ENCODE assay signal across 9 cellular contexts in genomic region chr6:3748208-3748701, GRCh38. TPM values are rescaled to one million over a fixed set of nuclear protein-coding genes. Genes with fewer than 3 reads are reported as not detected.
A peak's percentile ranks its signal among the peaks of the same experiment; 100 is the strongest.
DNase-seq lines count a peak whose midpoint lies in the region; ATAC-seq and TF ChIP-seq lines count a peak whose summit lies in the region.
"Had no signal": no experiment of that assay in that cellular context is flagged by ENCODE, and none has a peak within 500 bp of the region (broad histone marks: within the 10 kb centered on the region; RNA-seq: fewer than 3 reads in every experiment).

No MANE protein-coding gene starts in this region.

- no peak overlapping the region for H3K4me3 ChIP-seq in PC-9
- H3K4me3 ChIP-seq in astrocyte of the cerebellum (ENCODE audit: low read depth, low read length): peak overlapping the region; percentile 82
- H3K4me3 ChIP-seq in hepatocyte: peak overlapping the region; percentile 13
- peak overlapping the region in 2 of 7 experiments; percentile 79 to 87 for H3K4me3 ChIP-seq in skin epidermis

- POLR2A ChIA-PET in PC-9 (lab: Charles Lee; ENCODE audit: unreplicated experiment): interaction anchor here (0.5 to 0.6 kb wide), 3 partner anchors 101 to 748 kb away, joined by 3 to 5 read pairs (median 4); partner anchors contain the start of gene FAM50B

- no peaks in the 10 kb centered on the region for H3K9me3 ChIP-seq in PC-9 (ENCODE audit: insufficient read depth, low read depth)
- no peaks in the 10 kb centered on the region for H3K9me3 ChIP-seq in hepatocyte (ENCODE audit: low read depth)
- H3K9me3 ChIP-seq: neutrophil had no signal

- no peak overlapping the region for H3K27ac ChIP-seq in PC-9
- H3K27ac ChIP-seq in hepatocyte: peak overlapping the region; percentile 97
- peak overlapping the region in 13 of 21 experiments; percentile 7 to 99 (median 63) for H3K27ac ChIP-seq in skin epidermis
- H3K27ac ChIP-seq: neutrophil had no signal

- intact Hi-C loops in PC-9 (cut with micrococcal nuclease; ENCODE audit: unreplicated experiment): no loop called here

- CTCF ChIA-PET in PC-9 (lab: Charles Lee): interaction anchor here (0.7 to 0.8 kb wide), 2 partner anchors 100 to 259 kb away, joined by 3 to 5 read pairs; partner anchors contain the start of gene FAM50B

- H3K4me2 ChIP-seq in PC-9: no peak overlapping the region
- peak overlapping the region; percentile 92 for H3K4me2 ChIP-seq in hepatocyte

- H3K4me1 ChIP-seq in PC-9 (replicated peaks; ENCODE audit: insufficient read depth): 0 out of 2 replicates have a peak, but pooled peaks cover 5% of the 10 kb centered on the region
- peaks cover 36% of the 10 kb centered on the region for H3K4me1 ChIP-seq in hepatocyte (ENCODE audit: insufficient read depth)

- H2AFZ ChIP-seq in PC-9 (no peak overlapping the region), hepatocyte (no peak overlapping the region)

- DNase-seq in COLO829 (ENCODE audit: low spot score) (peak; percentile 81), HCEC 1CT (peak; percentile 82), PC-9 (peak; percentile 44 to 45), astrocyte of the cerebellum (ENCODE audit: low read depth) (no peak), hepatocyte (ENCODE audit: low spot score) (peak; percentile 80), DMS153 treated with DMSO at 0.1 percent for 48 hours (lab: John Stamatoyannopoulos, UW; ENCODE audit: unreplicated experiment) (no peak)

- H4K20me1 ChIP-seq in PC-9 (ENCODE audit: insufficient read depth) (peaks cover 3% of the 10 kb centered on the region; the same call in 1 of the 2 replicates), hepatocyte (ENCODE audit: insufficient read depth, poor library complexity, severe bottlenecking) (peaks cover 52% of the 10 kb centered on the region)

- H3K36me3 ChIP-seq in PC-9 (ENCODE audit: low read depth): no peaks in the 10 kb centered on the region
- H3K36me3 ChIP-seq in hepatocyte (replicated peaks; ENCODE audit: insufficient read depth, low read depth): no peaks in the 10 kb centered on the region
- H3K36me3 ChIP-seq: neutrophil had no signal

- peaks cover 7% of the 10 kb centered on the region; the same call in 1 of the 2 replicates for H3F3A ChIP-seq in PC-9 (ENCODE audit: insufficient read depth, low read depth)

- TF ChIP-seq CTCF in PC-9 (conservative IDR thresholded peaks at IDR 0.05) (peak; percentile 63), astrocyte of the cerebellum (IDR thresholded peaks at IDR 0.05; ENCODE audit: low read depth, low read length, missing control alignments) (peak; percentile 76), hepatocyte (IDR thresholded peaks at IDR 0.05; ENCODE audit: poor library complexity) (peak; percentile 64)

- in situ Hi-C loops in astrocyte of the cerebellum (cut with HindIII; ENCODE audit: low sequenced_read_pairs): no loop called here

- 49% methylated on average over 9 of the region's 10 CpGs for WGBS in hepatocyte (ENCODE audit: low lambda C conversion rate, missing lambda C conversion rate)

- ATAC-seq in GM21423 (IDR thresholded peaks at IDR 0.05; ENCODE audit: unreplicated experiment): no peak

- H3K79me2 ChIP-seq in PC-9 (ENCODE audit: low read depth) (peaks cover 33% of the 10 kb centered on the region), hepatocyte (peaks cover 74% of the 10 kb centered on the region)

- H3K27me3 ChIP-seq in PC-9 (ENCODE audit: insufficient read depth, low read depth) (no peaks in the 10 kb centered on the region), hepatocyte (no peaks in the 10 kb centered on the region)

- H3K9me2 ChIP-seq in PC-9 (ENCODE audit: insufficient read depth) (no peaks in the 10 kb centered on the region), hepatocyte (replicated peaks; ENCODE audit: insufficient read depth) (no peaks in the 10 kb centered on the region)

- no TSS peak for BruUV-seq in PC-9 (replicated peaks; lab: Mats Ljungman, UMichigan)

RNA-seq across cellular contexts. Expression of gene PXDC1, which starts 3.3 kb away (rescaled TPM):
- 29.3 and 30.8 TPM in 2 replicates for total RNA-seq in PC-9 (2021)
- 83.8 and 86.6 TPM in 2 replicates for total RNA-seq in hepatocyte
- polyA plus RNA-seq in hepatocyte: 89.2 and 90.8 TPM in 2 replicates

Comparison
In these comparisons a context has a peak if more than half of its experiments do, and no peak if none do; other contexts are left out.
1. DNase-seq: peak in COLO829 (single experiment), HCEC 1CT (single experiment), PC-9 (2 of 2) and hepatocyte (single experiment); none in astrocyte of the cerebellum (single experiment) and DMS153 treated with DMSO at 0.1 percent for 48 hours (single experiment).
2. Peak in every context shown above with its lines, with median percentiles within 50 percentile points of each other: CTCF ChIP-seq.